In the genomic region with DNA sequence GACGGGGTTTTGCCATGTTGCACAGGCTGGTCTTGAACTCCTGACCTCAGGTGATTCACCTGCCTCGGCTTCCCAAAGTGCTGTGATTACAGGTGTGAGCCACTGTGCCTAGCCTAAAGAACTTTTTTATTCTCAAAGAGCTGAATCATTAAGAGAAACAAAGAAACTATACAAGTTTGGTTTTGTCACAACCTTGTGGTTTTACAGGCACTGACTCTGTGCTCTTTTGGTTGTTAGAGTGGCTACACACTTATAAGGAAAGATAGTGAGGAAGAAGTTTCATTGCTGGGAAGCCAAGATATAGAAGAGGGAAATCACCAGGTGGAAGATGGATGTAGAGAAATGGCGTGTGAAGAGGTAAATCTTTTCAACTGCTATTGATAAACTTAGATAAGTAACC, we compare ENCODE assay signal across 16 cellular contexts. TPM values are rescaled to one million over a fixed set of nuclear protein-coding genes. Genes with fewer than 3 reads are reported as not detected.
DNase-seq lines count a peak whose midpoint lies in the region; ATAC-seq lines count a peak whose summit lies in the region.
"Had no signal": no experiment of that assay in that cellular context is flagged by ENCODE, and none has a peak within 500 bp of the region (broad histone marks: within the 10 kb centered on the region; RNA-seq: fewer than 3 reads in every experiment).

No MANE protein-coding gene starts in this region.

- no peaks in the 10 kb centered on the region for H3K9me3 Mint-ChIP-seq in activated T-cell treated with anti-CD3 and anti-CD28 coated beads, Interleukin-2, amount 50 U/mL, for 24 hours
- H3K9me3 Mint-ChIP-seq: CD8-positive, alpha-beta memory T cell; HFFc6 had no signal

- H3K27me3 Mint-ChIP-seq in activated T-cell treated with anti-CD3 and anti-CD28 coated beads, Interleukin-2, amount 50 U/mL, for 24 hours: no peaks in the 10 kb centered on the region

- H3K36me3 Mint-ChIP-seq in activated T-cell treated with anti-CD3 and anti-CD28 coated beads, Interleukin-2, amount 50 U/mL, for 24 hours (ENCODE audit: low read depth): peaks cover 92% of the 10 kb centered on the region

- ATAC-seq in esophagus mucosa: peak; percentile 39
- ATAC-seq: HepG2 had no signal

- no peak for DNase-seq in activated T-cell treated with anti-CD3 and anti-CD28 coated beads, Interleukin-2, amount 50 U/mL, for 24 hours
- DNase-seq in activated T-cell treated with anti-CD3 and anti-CD28 coated beads, Interleukin-2, amount 50 U/mL, for 48 hours: no peak
- DNase-seq in HT1080 (ENCODE audit: low read depth) (peak; percentile 15), renal cortical epithelial cell (ENCODE audit: low read depth) (peak; percentile 22), hepatic stellate cell (ENCODE audit: low spot score) (no peak)
- no peak for DNase-seq in effector CD4-positive, alpha-beta T cell
- DNase-seq: 8988T; AML-193; Caco-2; CD8-positive, alpha-beta memory T cell; DMS53; GF-D8; HCEC 1CT; HFFc6 had no signal

- H3K4me3 Mint-ChIP-seq in activated T-cell treated with anti-CD3 and anti-CD28 coated beads, Interleukin-2, amount 50 U/mL, for 24 hours: no peak overlapping the region
- H3K4me3 Mint-ChIP-seq: HFFc6 had no signal

- peaks cover 12% of the 10 kb centered on the region for H3K4me1 Mint-ChIP-seq in activated T-cell treated with anti-CD3 and anti-CD28 coated beads, Interleukin-2, amount 50 U/mL, for 24 hours (ENCODE audit: low read depth)

- peak overlapping the region; percentile 44 for H3K27ac Mint-ChIP-seq in activated T-cell treated with anti-CD3 and anti-CD28 coated beads, Interleukin-2, amount 50 U/mL, for 24 hours
- H3K27ac Mint-ChIP-seq: HFFc6 had no signal

RNA-seq across cellular contexts. Expression of a gene that starts 10.1 kb away (rescaled TPM):
- 0.14 TPM in 1 of 2 replicates, not detected in the other for total RNA-seq in HT1080 (2014; rRNA removed; shearing (Covaris generic))
- polyA plus RNA-seq in HT1080 (2015; cell fraction: cytosol; rRNA removed): 0.01 and 0.06 TPM in 2 replicates
- polyA plus RNA-seq in HT1080 (2015; cell fraction: nucleus; rRNA removed): 0.33 and 0.48 TPM in 2 replicates
- total RNA-seq in esophagus mucosa (0.12 TPM), renal cortical epithelial cell (0.10 and 0.35 TPM in 2 replicates)
- polyA plus RNA-seq: CD8-positive, alpha-beta memory T cell had no signal

RNA-seq across cellular contexts. Expression of a gene that starts 39.9 kb away (rescaled TPM):
- 18.0 and 19.3 TPM in 2 replicates for total RNA-seq in HT1080 (2014; rRNA removed; shearing (Covaris generic))
- 6.8 and 8.5 TPM in 2 replicates for polyA plus RNA-seq in HT1080 (2015; cell fraction: cytosol; rRNA removed)
- 33.2 and 40.5 TPM in 2 replicates for polyA plus RNA-seq in HT1080 (2015; cell fraction: nucleus; rRNA removed)
- total RNA-seq in esophagus mucosa (12.8 TPM), renal cortical epithelial cell (19.0 and 22.1 TPM in 2 replicates)

Comparison
In these comparisons a context has a peak if more than half of its experiments do, and no peak if none do; other contexts are left out.
1. DNase-seq: peak in HT1080 (single experiment) and renal cortical epithelial cell (single experiment); none in activated T-cell treated with anti-CD3 and anti-CD28 coated beads, Interleukin-2, amount 50 U/mL, for 24 hours (single experiment), activated T-cell treated with anti-CD3 and anti-CD28 coated beads, Interleukin-2, amount 50 U/mL, for 48 hours (0 of 2), hepatic stellate cell (single experiment) and effector CD4-positive, alpha-beta T cell (single experiment).